In genomic region chr4:6955261-6955911, GRCh38 we compare ENCODE assay signal across 15 cellular contexts. TPM values are rescaled to one million over a fixed set of nuclear protein-coding genes. Genes with fewer than 3 reads are reported as not detected.
DNase-seq lines count a peak whose midpoint lies in the region; ATAC-seq and TF ChIP-seq lines count a peak whose summit lies in the region.
"Had no signal": no experiment of that assay in that cellular context is flagged by ENCODE, and none has a peak within 500 bp of the region (broad histone marks: within the 10 kb centered on the region; RNA-seq: fewer than 3 reads in every experiment).

No MANE protein-coding gene starts in this region.

- H3K4me1 Mint-ChIP-seq in brain, result peaks cover 43% of the 10 kb centered on the region

- no peaks in the 10 kb centered on the region for H3K27me3 ChIP-seq in left lung
- H3K27me3 ChIP-seq in transverse colon, result no peaks in the 10 kb centered on the region
- H3K27me3 ChIP-seq: esophagus muscularis mucosa had no signal

- H3K27ac Mint-ChIP-seq in brain, result peak overlapping the region; percentile 0 to 34 (median 13)
- H3K27ac Mint-ChIP-seq: stimulated activated naive B cell treated with anti-CD40 and anti-IgM and Interleukin-4, amounts not matched to agents 10 μg/mL and 1 μg/mL and 100 μg/mL, for 72 hours had no signal

- in situ Hi-C loops in transverse colon (cut with MboI; ENCODE audit: low pct_ligation_motif_present in 1 of 4, low pct_unique_long_range_greater_than_20kb in 1 of 4, low sequenced_read_pairs in 3 of 4), result no loop called here

- no peak for TF ChIP-seq EP300 in transverse colon (IDR thresholded peaks at IDR 0.05; ENCODE audit: low read depth)

- H3K27me3 Mint-ChIP-seq in brain, result no peaks in the 10 kb centered on the region
- H3K27me3 Mint-ChIP-seq: stimulated activated naive B cell treated with anti-CD40 and anti-IgM and Interleukin-4, amounts not matched to agents 10 μg/mL and 1 μg/mL and 100 μg/mL, for 72 hours had no signal

- H3K36me3 ChIP-seq in left lung, result peaks cover 0 to 4% of the 10 kb centered on the region in 2 donors
- no peaks in the 10 kb centered on the region for H3K36me3 ChIP-seq in transverse colon
- H3K36me3 ChIP-seq: esophagus muscularis mucosa, left ventricle myocardium inferior had no signal

- H3K27ac ChIP-seq in left lung (peak overlapping the region; percentile 58 to 62), transverse colon (peak overlapping the region; percentile 30 to 82 (median 72))
- H3K27ac ChIP-seq: left ventricle myocardium inferior had no signal

- WGBS in transverse colon (ENCODE audit: low coverage in 1 of 2), 2 donors, result 82 to 88% methylated on average over 10 to 17 of the region's 17 CpGs

- DNase-seq in activated effector memory CD4-positive, alpha-beta T cell treated with anti-CD3 and anti-CD28 coated beads, Interleukin-2, amount 50 U/mL, for 16 hours, result peak; percentile 19
- no peak for DNase-seq in activated effector memory CD4-positive, alpha-beta T cell treated with Interleukin-2 at 50 U/mL for 16 hours
- DNase-seq in left lung (peak in 1 of 2 donors; percentile 72), transverse colon (peak; percentile 17), 8988T (no peak), DMS114 treated with DMSO at 0.1 percent for 48 hours (lab: John Stamatoyannopoulos, UW; ENCODE audit: unreplicated experiment) (no peak)
- DNase-seq: left ventricle myocardium inferior; NCI-H510A; stimulated activated naive B cell treated with anti-CD40 and anti-IgM and Interleukin-4, amounts not matched to agents 10 μg/mL and 1 μg/mL and 100 μg/mL, for 72 hours had no signal

- no peaks in the 10 kb centered on the region for H3K36me3 Mint-ChIP-seq in brain

- no peak overlapping the region for H3K4me3 Mint-ChIP-seq in brain
- H3K4me3 Mint-ChIP-seq: stimulated activated naive B cell treated with anti-CD40 and anti-IgM and Interleukin-4, amounts not matched to agents 10 μg/mL and 1 μg/mL and 100 μg/mL, for 72 hours had no signal

- H3K9me3 ChIP-seq in left lung, result no peaks in the 10 kb centered on the region
- H3K9me3 ChIP-seq in transverse colon, result no peaks in the 10 kb centered on the region
- H3K9me3 ChIP-seq: esophagus muscularis mucosa, left ventricle myocardium inferior had no signal

- no peak overlapping the region for H3K4me3 ChIP-seq in left lung
- no peak overlapping the region for H3K4me3 ChIP-seq in transverse colon
- H3K4me3 ChIP-seq: esophagus muscularis mucosa, left ventricle myocardium inferior had no signal

- intact Hi-C loops in left lung (cut with DNase I) (no loop called here), transverse colon (cut with DNase I; ENCODE audit: low total_unique reads) (no loop called here)

- H3K9me3 Mint-ChIP-seq in brain, result no peaks in the 10 kb centered on the region
- H3K9me3 Mint-ChIP-seq: stimulated activated naive B cell treated with anti-CD40 and anti-IgM and Interleukin-4, amounts not matched to agents 10 μg/mL and 1 μg/mL and 100 μg/mL, for 72 hours had no signal

- peak; percentile 80 for ATAC-seq in left lung
- ATAC-seq in HG03442 (IDR thresholded peaks at IDR 0.05; ENCODE audit: unreplicated experiment), result no peak
- ATAC-seq: activated CD4-positive, CD25-positive, alpha-beta regulatory T cell treated with anti-CD3 and anti-CD28 coated beads, Interleukin-2, amount 50 U/mL, for 24 hours; Panc1; sciatic nerve; stimulated activated naive B cell treated with anti-CD40 and anti-IgM and Interleukin-4, amounts not matched to agents 10 μg/mL and 1 μg/mL and 100 μg/mL, for 72 hours had no signal

- TF ChIP-seq CTCF in brain (conservative IDR thresholded peaks at IDR 0.05), result no peak
- no peak for TF ChIP-seq CTCF in left lung (IDR thresholded peaks at IDR 0.05)
- TF ChIP-seq CTCF in transverse colon (IDR thresholded peaks at IDR 0.05), result no peak

- H3K4me1 ChIP-seq in left lung (peaks cover 7 to 54% of the 10 kb centered on the region in 2 donors), transverse colon (peaks cover 5 to 52% (median 22%) of the 10 kb centered on the region in 4 donors)

- no peak for TF ChIP-seq POLR2A in transverse colon (IDR thresholded peaks at IDR 0.05)

RNA-seq across cellular contexts. Expression of gene TBC1D14, which starts 45.8 kb away (rescaled TPM):
- polyA plus RNA-seq in brain (ENCODE audit: insufficient read depth, low read depth, low replicate concordance), result 56.0 TPM
- total RNA-seq in left lung (10 to 100 TPM; 45.6 to 73.4 TPM), transverse colon (10 to 100 TPM; 42.6 to 56.9 (median 54.0) TPM)

Comparison
In these comparisons a context has a peak if more than half of its experiments do, and no peak if none do; other contexts are left out.
1. DNase-seq: peak in activated effector memory CD4-positive, alpha-beta T cell treated with anti-CD3 and anti-CD28 coated beads, Interleukin-2, amount 50 U/mL, for 16 hours (single experiment) and transverse colon (single experiment); none in activated effector memory CD4-positive, alpha-beta T cell treated with Interleukin-2 at 50 U/mL for 16 hours (single experiment), 8988T (single experiment) and DMS114 treated with DMSO at 0.1 percent for 48 hours (single experiment).